Comparison of ENCODE assay signal across 15 cellular contexts in genomic region chr3:172099495-172099808, GRCh38.
DNase-seq lines count a peak whose midpoint lies in the region; ATAC-seq and TF ChIP-seq lines count a peak whose summit lies in the region.
"Had no signal": no experiment of that assay in that cellular context is flagged by ENCODE, and none has a peak within 500 bp of the region (broad histone marks: within the 10 kb centered on the region; RNA-seq: fewer than 3 reads in every experiment).

No MANE protein-coding gene starts in this region.

- H3K4me3 ChIP-seq in cardiac muscle cell = no peak overlapping the region
- H3K4me3 ChIP-seq in breast epithelium = no peak overlapping the region
- no peak overlapping the region for H3K4me3 ChIP-seq in mesenchymal stem cell (ENCODE audit: insufficient read depth in 1 of 2, low read depth in 1 of 2, low read length in 2 of 2)
- H3K4me3 ChIP-seq: skin epidermis had no signal

- DNase-seq in cardiac muscle cell (ENCODE audit: low read depth in 1 of 2, low spot score in 1 of 2) = no peak
- DNase-seq in Right ventricle myocardium inferior (ENCODE audit: missing footprints) = no peak
- no peak for DNase-seq in breast epithelium (ENCODE audit: low spot score in 2 of 2)
- no peak for DNase-seq in nephron progenitor cell
- no peak for DNase-seq in mesenchymal stem cell
- DNase-seq in EL = no peak
- DNase-seq: 8988T; activated CD4-positive, CD25-positive, alpha-beta regulatory T cell treated with anti-CD3 and anti-CD28 coated beads, Interleukin-2, amount 50 U/mL, for 72 hours; activated effector memory CD4-positive, alpha-beta T cell treated with anti-CD3 and anti-CD28 coated beads, Interleukin-2, amount 50 U/mL, for 16 hours; amygdala; midbrain had no signal

- 65% methylated on average over 1 of the region's 1 CpG for WGBS in mesenchymal stem cell

- no peak overlapping the region for H4K91ac ChIP-seq in mesenchymal stem cell (ENCODE audit: low read length)

- peaks cover 2% of the 10 kb centered on the region for H3K79me1 ChIP-seq in mesenchymal stem cell (replicated peaks; ENCODE audit: low read length, poor library complexity, severe bottlenecking)

- no peak overlapping the region for H2BK15ac ChIP-seq in mesenchymal stem cell (ENCODE audit: low read depth, poor library complexity, severe bottlenecking)

- H3K36me3 ChIP-seq in cardiac muscle cell (no peaks in the 10 kb centered on the region), breast epithelium (no peaks in the 10 kb centered on the region), mesenchymal stem cell (ENCODE audit: control insufficient read depth in 1 of 2, insufficient read depth in 2 of 2, low read depth in 1 of 2, low read length in 2 of 2) (peaks cover 0 to 9% of the 10 kb centered on the region in 2 experiments)

- no peak overlapping the region for H2AK5ac ChIP-seq in mesenchymal stem cell (ENCODE audit: low read length, severe bottlenecking)

- no peak overlapping the region for H2AFZ ChIP-seq in mesenchymal stem cell (ENCODE audit: low read depth, low read length)

- TF ChIP-seq POLR2A in breast epithelium (IDR thresholded peaks at IDR 0.05) = no peak

- H3K4me1 ChIP-seq in cardiac muscle cell (ENCODE audit: low read depth) (peaks cover 86% of the 10 kb centered on the region), breast epithelium (peaks cover 0 to 5% of the 10 kb centered on the region in 2 donors), mesenchymal stem cell (ENCODE audit: control insufficient read depth, insufficient read depth, low read depth, low read length) (peaks cover 6% of the 10 kb centered on the region)

- no peak overlapping the region for H3K18ac ChIP-seq in mesenchymal stem cell (ENCODE audit: low read depth in 1 of 2, low read length in 2 of 2)

- H2BK5ac ChIP-seq in mesenchymal stem cell (ENCODE audit: low read depth, low read length, poor library complexity, severe bottlenecking) = no peak overlapping the region

- H3K27me3 ChIP-seq in cardiac muscle cell = no peaks in the 10 kb centered on the region
- H3K27me3 ChIP-seq in breast epithelium = no peaks in the 10 kb centered on the region
- H3K27me3 ChIP-seq in mesenchymal stem cell (ENCODE audit: control insufficient read depth in 1 of 2, insufficient read depth in 1 of 2, low read length in 2 of 2) = no peaks in the 10 kb centered on the region

- no peak for TF ChIP-seq CTCF in cardiac muscle cell (IDR thresholded peaks at IDR 0.05; ENCODE audit: low read depth, low read length)
- no peak for TF ChIP-seq CTCF in breast epithelium (IDR thresholded peaks at IDR 0.05)
- no peak for TF ChIP-seq CTCF in nephron progenitor cell (IDR thresholded peaks at IDR 0.05)

- no peak overlapping the region for H3K9ac ChIP-seq in mesenchymal stem cell (ENCODE audit: low read length)

- peak overlapping the region; percentile 63 for H3K27ac Mint-ChIP-seq in nephron progenitor cell
- H3K27ac Mint-ChIP-seq: T-helper 2 cell treated with Interferon-gamma antibody and Interleukin-4, amounts not matched to agents 5 μg/mL and 100 μg/mL, for 36 hours had no signal

- peaks cover 73% of the 10 kb centered on the region for H3K4me1 Mint-ChIP-seq in nephron progenitor cell

- intact Hi-C loops in Right ventricle myocardium inferior (cut with DNase I) (loop anchor here (5.0 kb wide), 2 partner anchors 37 to 57 kb away; no protein-coding TSS in a partner anchor), breast epithelium (cut with DNase I; ENCODE audit: low total_unique reads) (no loop called here)

- no peak overlapping the region for H2BK120ac ChIP-seq in mesenchymal stem cell (ENCODE audit: low read depth, low read length)

- ATAC-seq in Right ventricle myocardium inferior = no peak
- ATAC-seq in GM18517 (IDR thresholded peaks at IDR 0.05; ENCODE audit: unreplicated experiment) = no peak
- ATAC-seq in GM21515 (IDR thresholded peaks at IDR 0.05; ENCODE audit: unreplicated experiment) = no peak

- no peak overlapping the region for H2BK12ac ChIP-seq in mesenchymal stem cell (ENCODE audit: low read length in 2 of 2)

- H3K4ac ChIP-seq in mesenchymal stem cell (ENCODE audit: low read depth in 1 of 2, low read length in 2 of 2) = no peak overlapping the region

- H3K36me3 Mint-ChIP-seq in nephron progenitor cell (ENCODE audit: low read depth) = peaks cover 8% of the 10 kb centered on the region

- no peak overlapping the region for H4K8ac ChIP-seq in mesenchymal stem cell (ENCODE audit: low read length)

- H3K9me3 ChIP-seq in cardiac muscle cell (ENCODE audit: low read depth) = no peaks in the 10 kb centered on the region
- H3K9me3 ChIP-seq in breast epithelium = no peaks in the 10 kb centered on the region
- no peaks in the 10 kb centered on the region for H3K9me3 ChIP-seq in mesenchymal stem cell (ENCODE audit: control insufficient read depth, low read length)

- no peak overlapping the region for H3K14ac ChIP-seq in mesenchymal stem cell (ENCODE audit: low read length in 2 of 2)

- H3K4me3 Mint-ChIP-seq in nephron progenitor cell = no peak overlapping the region
- H3K4me3 Mint-ChIP-seq: T-helper 2 cell treated with Interferon-gamma antibody and Interleukin-4, amounts not matched to agents 5 μg/mL and 100 μg/mL, for 36 hours had no signal

- no peak overlapping the region for H3K23ac ChIP-seq in mesenchymal stem cell (ENCODE audit: low read length in 2 of 2)

- H3K9me3 Mint-ChIP-seq in nephron progenitor cell = no peaks in the 10 kb centered on the region
- H3K9me3 Mint-ChIP-seq: T-helper 2 cell treated with Interferon-gamma antibody and Interleukin-4, amounts not matched to agents 5 μg/mL and 100 μg/mL, for 36 hours had no signal

- peak overlapping the region; percentile 82 for H3K27ac ChIP-seq in cardiac muscle cell
- peak overlapping the region; percentile 10 to 13 for H3K27ac ChIP-seq in breast epithelium
- H3K27ac ChIP-seq in mesenchymal stem cell (ENCODE audit: low read length, poor library complexity, severe bottlenecking) = no peak overlapping the region
- H3K27ac ChIP-seq: skin epidermis had no signal

- no peaks in the 10 kb centered on the region for H3K27me3 Mint-ChIP-seq in nephron progenitor cell (ENCODE audit: low read depth, poor library complexity)

- no peak overlapping the region for H3K4me2 ChIP-seq in mesenchymal stem cell (ENCODE audit: low read length, poor library complexity, severe bottlenecking)
